19 cellular contexts compared by ENCODE assay signal in genomic region chr17:60300949-60301348, GRCh38.
DNase-seq lines count a peak whose midpoint lies in the region; ATAC-seq and TF ChIP-seq lines count a peak whose summit lies in the region.
"Had no signal": no experiment of that assay in that cellular context is flagged by ENCODE, and none has a peak within 500 bp of the region (broad histone marks: within the 10 kb centered on the region; RNA-seq: fewer than 3 reads in every experiment).

No MANE protein-coding gene starts in this region.

- H3K9me3 ChIP-seq in HCT116 (ENCODE audit: control insufficient read depth in 1 of 2, insufficient read depth in 1 of 2, low read depth in 1 of 2, low read length in 2 of 2): no peaks in the 10 kb centered on the region
- H3K9me3 ChIP-seq in IMR-90 (ENCODE audit: control insufficient read depth, insufficient read depth, low read length): no peaks in the 10 kb centered on the region
- H3K9me3 ChIP-seq in Panc1 (ENCODE audit: control insufficient read depth, insufficient read depth, low read depth, low read length): no peaks in the 10 kb centered on the region
- no peaks in the 10 kb centered on the region for H3K9me3 ChIP-seq in neutrophil
- H3K9me3 ChIP-seq: BE2C had no signal

- CTCF ChIA-PET in HCT116 (lab: Charles Lee) (no interaction called here), IMR-90 (lab: Yijun Ruan, JAX) (no interaction called here), Panc1 (lab: Charles Lee) (no interaction called here)

- H2AFZ ChIP-seq in HCT116 (ENCODE audit: low read depth, low read length, poor library complexity, severe bottlenecking) (no peak overlapping the region), IMR-90 (replicated peaks; ENCODE audit: low read length, poor library complexity) (no peak overlapping the region)

- H4K5ac ChIP-seq in IMR-90 (ENCODE audit: low read depth, low read length): no peak overlapping the region

- BruUV-seq in HCT116 (replicated peaks; lab: Mats Ljungman, UMichigan) (TSS peak; percentile 28), IMR-90 (replicated peaks; lab: Mats Ljungman, UMichigan) (no TSS peak), Panc1 (replicated peaks; lab: Mats Ljungman, UMichigan) (TSS peak; percentile 37)

- DNase-seq in HCT116 (ENCODE audit: low read depth, low spot score): no peak
- peak; percentile 13 for DNase-seq in IMR-90
- DNase-seq in Panc1 (ENCODE audit: low read depth, low spot score): no peak
- no peak for DNase-seq in cerebellar cortex (ENCODE audit: low spot score)
- no peak for DNase-seq in glutamatergic neuron
- no peak for DNase-seq in NCI-H2196 treated with DMSO at 0.1 percent for 48 hours (lab: John Stamatoyannopoulos, UW; ENCODE audit: unreplicated experiment)
- DNase-seq: BE2C; C1 segment of cervical spinal cord; CD4-positive, CD25-positive, alpha-beta regulatory T cell; CD8-positive, alpha-beta memory T cell; COR-L47; DMS 273 treated with DMSO at 0.1 percent for 48 hours; DMS53; DND-41; EL; H9 had no signal

- no peak overlapping the region for H2BK120ac ChIP-seq in IMR-90 (ENCODE audit: low read depth, low read length)

- intact Hi-C loops in HCT116 (cut with micrococcal nuclease) (no loop called here), IMR-90 (cut with micrococcal nuclease) (no loop called here), Panc1 (cut with micrococcal nuclease; ENCODE audit: unreplicated experiment) (no loop called here)

- no peaks in the 10 kb centered on the region for H4K20me1 ChIP-seq in HCT116 (ENCODE audit: insufficient read depth)
- H4K20me1 ChIP-seq in IMR-90 (ENCODE audit: insufficient read depth, low read length): peaks cover 12% of the 10 kb centered on the region

- POLR2A ChIA-PET in HCT116 (lab: Charles Lee) (no interaction called here), IMR-90 (lab: Charles Lee; ENCODE audit: unreplicated experiment) (no interaction called here), Panc1 (lab: Charles Lee) (no interaction called here)

- TF ChIP-seq RAD21 in HCT116 (IDR thresholded peaks at IDR 0.05; ENCODE audit: low read depth) (no peak), IMR-90 (IDR thresholded peaks at IDR 0.05; ENCODE audit: low read length) (no peak)

- H3K36me3 Mint-ChIP-seq in glutamatergic neuron (ENCODE audit: unreplicated experiment): peaks cover 4% of the 10 kb centered on the region

- no peaks in the 10 kb centered on the region for H3K9me3 Mint-ChIP-seq in glutamatergic neuron (ENCODE audit: unreplicated experiment)
- H3K9me3 Mint-ChIP-seq: CD4-positive, CD25-positive, alpha-beta regulatory T cell; CD8-positive, alpha-beta memory T cell; H9 had no signal

- no peak overlapping the region for H3K27ac Mint-ChIP-seq in glutamatergic neuron (ENCODE audit: unreplicated experiment)
- H3K27ac Mint-ChIP-seq: CD4-positive, CD25-positive, alpha-beta regulatory T cell; CD8-positive, alpha-beta memory T cell; H9; IgD-negative memory B cell had no signal

- H3K4ac ChIP-seq in IMR-90 (ENCODE audit: low read depth, low read length): no peak overlapping the region

- no peak overlapping the region for H2BK5ac ChIP-seq in IMR-90 (ENCODE audit: low read depth, low read length, poor library complexity, severe bottlenecking)

- H3K4me3 Mint-ChIP-seq in glutamatergic neuron (ENCODE audit: unreplicated experiment): no peak overlapping the region
- H3K4me3 Mint-ChIP-seq: CD4-positive, CD25-positive, alpha-beta regulatory T cell; CD8-positive, alpha-beta memory T cell; H9; IgD-negative memory B cell had no signal

- no peak overlapping the region for H3K4me3 ChIP-seq in HCT116 (replicated peaks in 1 of 2; ENCODE audit: low read depth in 1 of 2, low read length in 2 of 2)
- H3K4me3 ChIP-seq in IMR-90 (ENCODE audit: insufficient read depth, low read depth, low read length): no peak overlapping the region
- H3K4me3 ChIP-seq in Panc1 (ENCODE audit: low read depth in 2 of 2, low read length in 2 of 2): no peak overlapping the region
- H3K4me3 ChIP-seq in neutrophil (ENCODE audit: low read depth in 1 of 2, low read length in 1 of 2): no peak overlapping the region

- peaks cover 7% of the 10 kb centered on the region for H3K4me1 Mint-ChIP-seq in glutamatergic neuron (ENCODE audit: low read depth, unreplicated experiment)

- H3K56ac ChIP-seq in IMR-90 (ENCODE audit: extremely low read depth, insufficient read depth, low read length): no peak overlapping the region

- peaks cover 15% of the 10 kb centered on the region for H3K79me2 ChIP-seq in HCT116 (ENCODE audit: insufficient read depth, low read length)

- in situ Hi-C loops in IMR-90 (cut with MboI; ENCODE audit: low sequenced_read_pairs) (no loop called here), Panc1 (cut with HindIII; ENCODE audit: low pct_unique_long_range_greater_than_20kb, low sequenced_read_pairs) (no loop called here)

- no peak overlapping the region for H3K9ac ChIP-seq in HCT116 (ENCODE audit: low read length)
- no peak overlapping the region for H3K9ac ChIP-seq in IMR-90 (ENCODE audit: low read depth, low read length)

- no peak for ATAC-seq in HCT116
- no peak for ATAC-seq in IMR-90 (ENCODE audit: low read depth)
- ATAC-seq in Panc1: no peak

- TF ChIP-seq CTCF in HCT116 (IDR thresholded peaks at IDR 0.05 in 2 of 3, conservative IDR thresholded peaks at IDR 0.05 in 1 of 3; ENCODE audit: borderline replicate concordance in 1 of 3, insufficient read depth in 1 of 3, low read depth in 2 of 3, low read length in 2 of 3) (no peak), IMR-90 (conservative IDR thresholded peaks at IDR 0.05; ENCODE audit: low read depth, low read length) (no peak), Panc1 (IDR thresholded peaks at IDR 0.05) (no peak), neutrophil (IDR thresholded peaks at IDR 0.05) (no peak), glutamatergic neuron (IDR thresholded peaks at IDR 0.05; ENCODE audit: partially characterized antibody, unreplicated experiment) (no peak)

- H2AK9ac ChIP-seq in IMR-90 (replicated peaks; ENCODE audit: low read depth, low read length, poor library complexity): no peak overlapping the region

- H2BK20ac ChIP-seq in IMR-90 (ENCODE audit: low read depth, low read length): no peak overlapping the region

- no peaks in the 10 kb centered on the region for H3K27me3 Mint-ChIP-seq in glutamatergic neuron (ENCODE audit: unreplicated experiment)
- H3K27me3 Mint-ChIP-seq: CD4-positive, CD25-positive, alpha-beta regulatory T cell; CD8-positive, alpha-beta memory T cell; IgD-negative memory B cell had no signal

- dilution Hi-C loops in IMR-90 (cut with HindIII; ENCODE audit: low sequenced_read_pairs, unreplicated experiment): no loop called here

- no peaks in the 10 kb centered on the region for H3K36me3 ChIP-seq in HCT116 (ENCODE audit: control insufficient read depth in 1 of 2, insufficient read depth in 2 of 2, low read length in 2 of 2)
- H3K36me3 ChIP-seq in IMR-90 (ENCODE audit: control insufficient read depth, insufficient read depth, low read length): peaks cover 1% of the 10 kb centered on the region; the same call in 1 of the 2 replicates
- no peaks in the 10 kb centered on the region; the same call in 1 of the 2 replicates for H3K36me3 ChIP-seq in Panc1 (ENCODE audit: control insufficient read depth, insufficient read depth, low read length)
- H3K36me3 ChIP-seq in neutrophil: peaks cover 19% of the 10 kb centered on the region
- H3K36me3 ChIP-seq: BE2C had no signal

- peaks cover 35 to 65% of the 10 kb centered on the region in 2 experiments; a peak in 3 of 4 replicates for H3K79me1 ChIP-seq in IMR-90 (ENCODE audit: low read depth in 1 of 2, low read length in 2 of 2)

- H3K4me1 ChIP-seq in HCT116 (ENCODE audit: control insufficient read depth in 1 of 2, insufficient read depth in 2 of 2, low read length in 2 of 2): no peaks in the 10 kb centered on the region
- no peaks in the 10 kb centered on the region for H3K4me1 ChIP-seq in IMR-90 (ENCODE audit: control insufficient read depth, insufficient read depth, low read length)
- no peaks in the 10 kb centered on the region for H3K4me1 ChIP-seq in Panc1 (ENCODE audit: control insufficient read depth, insufficient read depth, low read length)
- peaks cover 33 to 45% of the 10 kb centered on the region in 2 experiments for H3K4me1 ChIP-seq in neutrophil (ENCODE audit: control insufficient read depth in 1 of 2, insufficient read depth in 1 of 2, low read depth in 1 of 2, low read length in 1 of 2)

- H4K8ac ChIP-seq in IMR-90 (ENCODE audit: low read depth in 2 of 2, low read length in 2 of 2): no peak overlapping the region

- no peak overlapping the region for H3K14ac ChIP-seq in IMR-90 (replicated peaks; ENCODE audit: low read depth, low read length)

- H2BK15ac ChIP-seq in IMR-90 (ENCODE audit: low read depth, low read length): no peak overlapping the region

- H3K9me2 ChIP-seq in HCT116 (ENCODE audit: insufficient read depth): no peaks in the 10 kb centered on the region

- TF ChIP-seq POLR2A in HCT116 (IDR thresholded peaks at IDR 0.05; ENCODE audit: borderline replicate concordance, extremely low read depth, insufficient read depth, insufficient read length) (no peak), IMR-90 (IDR thresholded peaks at IDR 0.05; ENCODE audit: low read depth, low read length) (no peak)

- no peak overlapping the region for H3K18ac ChIP-seq in IMR-90 (ENCODE audit: low read depth, low read length)

- H3K4me2 ChIP-seq in HCT116 (ENCODE audit: low read length) (no peak overlapping the region), IMR-90 (ENCODE audit: low read depth, low read length) (no peak overlapping the region)

- H3K23ac ChIP-seq in IMR-90 (ENCODE audit: low read depth, low read length): no peak overlapping the region

- no peaks in the 10 kb centered on the region for H3K27me3 ChIP-seq in HCT116 (ENCODE audit: insufficient read depth, low read length)
- H3K27me3 ChIP-seq in IMR-90 (ENCODE audit: control insufficient read depth, insufficient read depth, low read length): no peaks in the 10 kb centered on the region
- no peaks in the 10 kb centered on the region for H3K27me3 ChIP-seq in Panc1 (ENCODE audit: control insufficient read depth, insufficient read depth, low read length)
- no peaks in the 10 kb centered on the region for H3K27me3 ChIP-seq in neutrophil
- H3K27me3 ChIP-seq: BE2C had no signal

- H2AK5ac ChIP-seq in IMR-90 (ENCODE audit: low read depth, low read length): no peak overlapping the region

- peaks cover 5% of the 10 kb centered on the region; the same call in 1 of the 2 replicates for H3K9me1 ChIP-seq in IMR-90 (ENCODE audit: insufficient read depth, low read length)

- H3K27ac ChIP-seq in HCT116 (ENCODE audit: low read depth, low read length) (no peak overlapping the region), IMR-90 (ENCODE audit: insufficient read depth, low read length) (no peak overlapping the region), Panc1 (ENCODE audit: low read length) (no peak overlapping the region), neutrophil (peak overlapping the region; percentile 57)
- H3K27ac ChIP-seq: HL-60 had no signal

- no CpG with 5 or more reads among the region's 1 CpG for WGBS in IMR-90 (ENCODE audit: extremely low coverage in 2 of 2, insufficient read length in 1 of 2), 2 experiments

- RAD21 ChIA-PET in HCT116 (lab: Charles Lee; ENCODE audit: low non-redundant PET in 1 of 2, low total read pairs in 2 of 2, uncharacterized antibody in 2 of 2, unreplicated experiment in 2 of 2): no interaction called here

- no peak overlapping the region for H4K91ac ChIP-seq in IMR-90 (ENCODE audit: insufficient read depth, low read depth, low read length)

TF ChIP-seq in HCT116, 20 proteins besides CTCF, POLR2A, EP300 and RAD21 (continues in another document):
- TF ChIP-seq EZH2 (IDR thresholded peaks at IDR 0.05): no peak

TF ChIP-seq in IMR-90, 13 proteins besides CTCF, POLR2A, EP300 and RAD21 (continues in another document):
- TF ChIP-seq RFX5 (IDR thresholded peaks at IDR 0.05; ENCODE audit: low read depth, low read length): no peak
